8 cellular contexts compared by ENCODE assay signal in genomic region chr11:69131644-69132300, GRCh38. TPM values are rescaled to one million over a fixed set of nuclear protein-coding genes. Genes with fewer than 3 reads are reported as not detected.
DNase-seq lines count a peak whose midpoint lies in the region; ATAC-seq and TF ChIP-seq lines count a peak whose summit lies in the region.

No MANE protein-coding gene starts in this region.

- no peak overlapping the region for H3K4me2 ChIP-seq in DND-41 (ENCODE audit: insufficient read depth, low read length)
- H3K4me2 ChIP-seq in MM.1S (ENCODE audit: low read depth, low read length): no peak overlapping the region

- no peaks in the 10 kb centered on the region for H3K9me2 ChIP-seq in MM.1S (replicated peaks; ENCODE audit: insufficient read depth, low read length)

- no peaks in the 10 kb centered on the region for H3K79me2 ChIP-seq in DND-41 (ENCODE audit: insufficient read depth, low read length)
- no peaks in the 10 kb centered on the region for H3K79me2 ChIP-seq in MM.1S (ENCODE audit: low read length)

- intact Hi-C loops in activated CD4-positive, alpha-beta memory T cell treated with anti-CD3 and anti-CD28 coated beads for 36 hours (cut with micrococcal nuclease): no loop called here

- no peak overlapping the region for H3K4me3 Mint-ChIP-seq in T-helper 17 cell
- no peak overlapping the region for H3K4me3 Mint-ChIP-seq in activated CD4-positive, alpha-beta memory T cell treated with anti-CD3 and anti-CD28 coated beads for 36 hours

- 39% methylated on average over 11 of the region's 15 CpGs for WGBS in suprapubic skin

- peak; percentile 29 for TF ChIP-seq CTCF in DND-41 (IDR thresholded peaks at IDR 0.05; ENCODE audit: borderline replicate concordance, extremely low read depth, low read length, poor library complexity, severe bottlenecking)
- peak; percentile 73 for TF ChIP-seq CTCF in MM.1S (IDR thresholded peaks at IDR 0.05; ENCODE audit: low read length)
- peak; percentile 46 to 69 for TF ChIP-seq CTCF in suprapubic skin (IDR thresholded peaks at IDR 0.05)

- no peaks in the 10 kb centered on the region for H3K27me3 Mint-ChIP-seq in T-helper 17 cell
- no peaks in the 10 kb centered on the region for H3K27me3 Mint-ChIP-seq in activated CD4-positive, alpha-beta memory T cell treated with anti-CD3 and anti-CD28 coated beads for 36 hours

- H3K27me3 ChIP-seq in DND-41 (ENCODE audit: insufficient read depth, low read length, poor library complexity) (no peaks in the 10 kb centered on the region), MM.1S (replicated peaks; ENCODE audit: insufficient read depth, low read length) (peaks cover 25% of the 10 kb centered on the region), suprapubic skin (no peaks in the 10 kb centered on the region)

- H2AFZ ChIP-seq in DND-41 (ENCODE audit: low read depth, low read length) (no peak overlapping the region), MM.1S (ENCODE audit: low read length) (no peak overlapping the region)

- no peak overlapping the region for H3K27ac Mint-ChIP-seq in T-helper 17 cell
- no peak overlapping the region for H3K27ac Mint-ChIP-seq in activated CD4-positive, alpha-beta memory T cell treated with anti-CD3 and anti-CD28 coated beads for 36 hours

- no peak for TF ChIP-seq EP300 in suprapubic skin (IDR thresholded peaks at IDR 0.05)

- CTCF ChIA-PET in activated CD4-positive, alpha-beta memory T cell treated with anti-CD3 and anti-CD28 coated beads for 36 hours (lab: Charles Lee): interaction anchor here (1.1 to 1.7 kb wide), 2 partner anchors 30 to 511 kb away, joined by 3 to 4 read pairs; no protein-coding TSS in a partner anchor

- no peak overlapping the region for H3K9ac ChIP-seq in DND-41 (ENCODE audit: low read depth, low read length)
- no peak overlapping the region for H3K9ac ChIP-seq in MM.1S (ENCODE audit: low read length)

- POLR2A ChIA-PET in activated CD4-positive, alpha-beta memory T cell treated with anti-CD3 and anti-CD28 coated beads for 36 hours (lab: Charles Lee): no interaction called here

- H3K4me1 Mint-ChIP-seq in T-helper 17 cell: peaks cover 2% of the 10 kb centered on the region
- H3K4me1 Mint-ChIP-seq in activated CD4-positive, alpha-beta memory T cell treated with anti-CD3 and anti-CD28 coated beads for 36 hours (ENCODE audit: low read depth): peaks cover 18% of the 10 kb centered on the region

- H3K27ac ChIP-seq in DND-41 (ENCODE audit: low read length) (no peak overlapping the region), MM.1S (ENCODE audit: low read length) (no peak overlapping the region), suprapubic skin (no peak overlapping the region)

- no peak for TF ChIP-seq POLR2A in suprapubic skin (IDR thresholded peaks at IDR 0.05)

- H3K36me3 ChIP-seq in DND-41 (ENCODE audit: insufficient read depth, low read length): no peaks in the 10 kb centered on the region
- no peaks in the 10 kb centered on the region for H3K36me3 ChIP-seq in MM.1S (replicated peaks; ENCODE audit: insufficient read depth, low read length)
- no peaks in the 10 kb centered on the region for H3K36me3 ChIP-seq in suprapubic skin

- H3K9me3 ChIP-seq in DND-41 (ENCODE audit: insufficient read depth, low read length, severe bottlenecking) (no peaks in the 10 kb centered on the region), MM.1S (replicated peaks; ENCODE audit: insufficient read depth, low read length) (no peaks in the 10 kb centered on the region), suprapubic skin (no peaks in the 10 kb centered on the region), T-helper 17 cell (ENCODE audit: control insufficient read depth, low read length, poor library complexity, severe bottlenecking) (no peaks in the 10 kb centered on the region)

- H3K4me1 ChIP-seq in DND-41 (ENCODE audit: insufficient read depth, low read length) (no peaks in the 10 kb centered on the region), MM.1S (ENCODE audit: low read length) (no peaks in the 10 kb centered on the region), suprapubic skin (peaks cover 7% of the 10 kb centered on the region)

- DNase-seq in DND-41: no peak
- peak; percentile 56 for DNase-seq in MM.1S
- DNase-seq in astrocyte of the hippocampus (ENCODE audit: low read depth, low spot score): peak; percentile 94
- DNase-seq in iPS-NIHi11 (ENCODE audit: low spot score): peak; percentile 87
- no peak for DNase-seq in suprapubic skin (ENCODE audit: low spot score in 2 of 2)
- DNase-seq in stimulated activated CD4-positive, alpha-beta T cell treated with anti-CD3 and anti-CD28 coated beads, Interleukin-4, amount 100 ng/mL, for 1 hour: no peak
- no peak for DNase-seq in T-helper 17 cell
- DNase-seq in activated CD4-positive, alpha-beta memory T cell treated with anti-CD3 and anti-CD28 coated beads for 36 hours: no peak

- no peaks in the 10 kb centered on the region for H3F3A ChIP-seq in MM.1S (ENCODE audit: insufficient read depth, low read length)

- peaks cover 22% of the 10 kb centered on the region for H3K9me3 Mint-ChIP-seq in activated CD4-positive, alpha-beta memory T cell treated with anti-CD3 and anti-CD28 coated beads for 36 hours

- peaks cover 2% of the 10 kb centered on the region for H3K36me3 Mint-ChIP-seq in T-helper 17 cell (ENCODE audit: low read depth)
- H3K36me3 Mint-ChIP-seq in activated CD4-positive, alpha-beta memory T cell treated with anti-CD3 and anti-CD28 coated beads for 36 hours: peaks cover 5% of the 10 kb centered on the region

- H4K20me1 ChIP-seq in DND-41 (ENCODE audit: insufficient read depth, low read length) (no peaks in the 10 kb centered on the region), MM.1S (ENCODE audit: insufficient read depth, low read length) (no peaks in the 10 kb centered on the region)

- ATAC-seq in DND-41 (ENCODE audit: insufficient read depth, low read depth): no peak
- ATAC-seq in T-helper 17 cell: no peak

- no peak overlapping the region for H3K4me3 ChIP-seq in DND-41 (ENCODE audit: low read depth in 1 of 2, low read length in 2 of 2)
- H3K4me3 ChIP-seq in MM.1S (ENCODE audit: low read length): no peak overlapping the region
- H3K4me3 ChIP-seq in suprapubic skin: no peak overlapping the region

RNA-seq across cellular contexts. Expression of gene SMIM38, which starts 24.0 kb away (rescaled TPM):
- 1 to 10 TPM in 1 of 4 donors, under 1 TPM in 2, not detected in 1; 0.26 to 3.1 (median 0.31) TPM for total RNA-seq in suprapubic skin
- total RNA-seq in T-helper 17 cell: under 1 TPM; 0.22 to 0.34 TPM
- total RNA-seq in activated CD4-positive, alpha-beta memory T cell treated with anti-CD3 and anti-CD28 coated beads for 36 hours: 1 to 10 TPM; 1.5 to 1.8 TPM

Comparison
In these comparisons a context has a peak if more than half of its experiments do, and no peak if none do; other contexts are left out.
1. DNase-seq: peak in MM.1S (single experiment), astrocyte of the hippocampus (single experiment) and iPS-NIHi11 (single experiment); none in DND-41 (single experiment), suprapubic skin (0 of 2), stimulated activated CD4-positive, alpha-beta T cell treated with anti-CD3 and anti-CD28 coated beads, Interleukin-4, amount 100 ng/mL, for 1 hour (single experiment), T-helper 17 cell (0 of 3) and activated CD4-positive, alpha-beta memory T cell treated with anti-CD3 and anti-CD28 coated beads for 36 hours (single experiment).
2. Peak in every context shown above with its lines, with median percentiles within 50 percentile points of each other: CTCF ChIP-seq.